ENCODE assay signal across 8 cellular contexts in genomic region chr15:85312486-85312885, GRCh38.
DNase-seq lines count a peak whose midpoint lies in the region; ATAC-seq lines count a peak whose summit lies in the region.
"Had no signal": no experiment of that assay in that cellular context is flagged by ENCODE, and none has a peak within 500 bp of the region (broad histone marks: within the 10 kb centered on the region; RNA-seq: fewer than 3 reads in every experiment).

No MANE protein-coding gene starts in this region.

- POLR2A ChIA-PET in naive thymus-derived CD4-positive, alpha-beta T cell (lab: Charles Lee): no interaction called here

- H3K4me1 ChIP-seq in naive thymus-derived CD4-positive, alpha-beta T cell (ENCODE audit: control insufficient read depth in 2 of 2, insufficient read depth in 2 of 2, low read length in 2 of 2): peaks cover 18 to 21% of the 10 kb centered on the region in 2 donors

- DNase-seq in NCI-H82 treated with DMSO at 0.1 percent for 48 hours (lab: John Stamatoyannopoulos, UW; ENCODE audit: unreplicated experiment) (peak; percentile 49), amniotic stem cell (lab: John Stamatoyannopoulos, UW) (no peak)
- DNase-seq in naive thymus-derived CD4-positive, alpha-beta T cell: no peak
- no peak for DNase-seq in activated CD4-positive, CD25-positive, alpha-beta regulatory T cell treated with anti-CD3 and anti-CD28 coated beads, Interleukin-2, amount 50 U/mL, for 72 hours
- no peak for DNase-seq in stimulated activated CD4-positive, alpha-beta T cell treated with anti-CD3 and anti-CD28 coated beads, Interleukin-4, amount 100 ng/mL, for 4 hours
- DNase-seq: NCI-H1436 had no signal

- no peaks in the 10 kb centered on the region for H3K36me3 ChIP-seq in naive thymus-derived CD4-positive, alpha-beta T cell (ENCODE audit: control insufficient read depth in 2 of 3, insufficient read depth in 3 of 3, low read length in 3 of 3)

- H3K27ac ChIP-seq in naive thymus-derived CD4-positive, alpha-beta T cell (ENCODE audit: low read depth, low read length): no peak overlapping the region

- peaks cover 25 to 55% (median 35%) of the 10 kb centered on the region in 7 donors for H3K4me1 Mint-ChIP-seq in naive thymus-derived CD4-positive, alpha-beta T cell

- intact Hi-C loops in naive thymus-derived CD4-positive, alpha-beta T cell (cut with micrococcal nuclease): loop anchor here in 1 of 2 donors (5.0 kb wide), 1 partner anchor 190 kb away; no protein-coding TSS in a partner anchor

- H3K36me3 Mint-ChIP-seq in naive thymus-derived CD4-positive, alpha-beta T cell: peaks cover 0 to 34% (median 10%) of the 10 kb centered on the region in 5 donors

- no peaks in the 10 kb centered on the region for H3K27me3 ChIP-seq in naive thymus-derived CD4-positive, alpha-beta T cell (ENCODE audit: control insufficient read depth in 2 of 2, insufficient read depth in 2 of 2, low read length in 2 of 2)

- no peak overlapping the region for H3K4me3 ChIP-seq in naive thymus-derived CD4-positive, alpha-beta T cell (ENCODE audit: low read length)

- no peak overlapping the region for H3K4me3 Mint-ChIP-seq in naive thymus-derived CD4-positive, alpha-beta T cell

- H3K9me3 Mint-ChIP-seq in naive thymus-derived CD4-positive, alpha-beta T cell: peaks cover 0 to 17% (median 2%) of the 10 kb centered on the region in 11 donors

- H3K27me3 Mint-ChIP-seq in naive thymus-derived CD4-positive, alpha-beta T cell: peaks cover 0 to 2% (median 0%) of the 10 kb centered on the region in 5 donors

- CTCF ChIA-PET in naive thymus-derived CD4-positive, alpha-beta T cell (lab: Charles Lee): interaction anchor here (0.6 kb wide), 1 partner anchor 91 kb away, joined by 6 read pairs; no protein-coding TSS in a partner anchor

- ATAC-seq in GM18870 (IDR thresholded peaks at IDR 0.05; ENCODE audit: unreplicated experiment) (peak; percentile 89), HG02571 (IDR thresholded peaks at IDR 0.05; ENCODE audit: unreplicated experiment) (peak; percentile 90)
- ATAC-seq in naive thymus-derived CD4-positive, alpha-beta T cell: peak; percentile 71

- no peak overlapping the region for H3K27ac Mint-ChIP-seq in naive thymus-derived CD4-positive, alpha-beta T cell

- H3K9me3 ChIP-seq in naive thymus-derived CD4-positive, alpha-beta T cell (ENCODE audit: control insufficient read depth in 2 of 3, low read length in 3 of 3): no peaks in the 10 kb centered on the region
